Comparison of ENCODE assay signal across 27 cellular contexts in the genomic region with DNA sequence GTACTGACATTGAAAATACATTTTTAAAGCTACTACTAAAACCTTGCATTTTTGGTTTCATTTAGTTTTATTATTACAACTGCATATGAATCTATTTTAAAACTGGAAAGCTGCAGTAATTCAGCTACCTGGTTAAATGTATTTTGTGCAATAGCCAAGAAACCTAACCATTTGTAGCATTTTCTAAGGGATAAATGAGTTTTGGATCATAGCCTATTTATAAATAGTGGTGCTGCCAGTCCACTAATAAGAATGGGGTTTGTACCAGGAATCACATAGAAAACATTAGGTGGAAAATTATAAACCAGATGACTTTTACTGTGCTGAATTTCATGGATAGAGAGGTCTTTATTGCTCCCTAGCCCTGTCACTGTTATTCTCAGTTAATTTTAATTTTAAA.
"Had no signal": no experiment of that assay in that cellular context is flagged by ENCODE, and none has a peak within 500 bp of the region (broad histone marks: within the 10 kb centered on the region; RNA-seq: fewer than 3 reads in every experiment).

No MANE protein-coding gene starts in this region.

- H3K4me3 ChIP-seq: colonic mucosa, coronary artery, dorsolateral prefrontal cortex, esophagus muscularis mucosa, esophagus squamous epithelium, gastrocnemius medialis, gastroesophageal sphincter, heart left ventricle, heart right ventricle had no signal

- ATAC-seq: effector memory CD8-positive, alpha-beta T cell; esophagus mucosa; foreskin keratinocyte; gastrocnemius medialis; gastroesophageal sphincter; heart left ventricle; heart right ventricle had no signal

- H3K36me3 ChIP-seq: colonic mucosa, esophagus muscularis mucosa, esophagus squamous epithelium, gastrocnemius medialis, gastroesophageal sphincter, heart left ventricle, heart right ventricle had no signal

- H3K9me3 ChIP-seq: colonic mucosa, esophagus muscularis mucosa, esophagus squamous epithelium, gastrocnemius medialis, gastroesophageal sphincter, heart left ventricle, heart right ventricle had no signal

- FAIRE-seq: colon, endometrium, endothelial cell of umbilical vein, frontal cortex had no signal

- DNase-seq: colonic mucosa; cortex of kidney; dermis blood vessel endothelial cell; dorsolateral prefrontal cortex; effector CD4-positive, alpha-beta T cell; effector CD8-positive, alpha-beta T cell; effector memory CD4-positive, alpha-beta T cell; effector memory CD8-positive, alpha-beta T cell; endodermal cell; erythroblast; esophagus squamous epithelium; foreskin keratinocyte; foreskin melanocyte; gastrocnemius medialis; glutamatergic neuron; head of caudate nucleus; heart left ventricle; heart right ventricle had no signal

- H3K27me3 ChIP-seq: colonic mucosa, dorsolateral prefrontal cortex, esophagus muscularis mucosa, esophagus squamous epithelium, foreskin keratinocyte, gastrocnemius medialis, gastroesophageal sphincter, heart left ventricle, heart right ventricle had no signal

- H3K27ac ChIP-seq: colonic mucosa, coronary artery, dorsolateral prefrontal cortex, epithelial cell of prostate, esophagus muscularis mucosa, esophagus squamous epithelium, foreskin keratinocyte, gastrocnemius medialis, gastroesophageal sphincter, heart left ventricle, heart right ventricle had no signal

- H3K4me1 ChIP-seq: colonic mucosa, gastrocnemius medialis, heart left ventricle, heart right ventricle had no signal
